ENCODE assay signal across 8 cellular contexts in genomic region chr6:10478187-10479040, GRCh38. TPM values are rescaled to one million over a fixed set of nuclear protein-coding genes. Genes with fewer than 3 reads are reported as not detected.
DNase-seq lines count a peak whose midpoint lies in the region; FAIRE-seq and TF ChIP-seq lines count a peak whose summit lies in the region.

No MANE protein-coding gene starts in this region.

- in situ Hi-C loops in KBM-7 (cut with MboI; ENCODE audit: low pct_unique_long_range_greater_than_20kb, low sequenced_read_pairs) = loop anchor here (25.0 kb wide), 1 partner anchor 584 kb away; no protein-coding TSS in a partner anchor

- H3K4me1 ChIP-seq in spleen = no peaks in the 10 kb centered on the region

- peak; percentile 47 for TF ChIP-seq CTCF in foreskin fibroblast (IDR thresholded peaks at IDR 0.05; ENCODE audit: low read depth, low read length)
- TF ChIP-seq CTCF in spleen (IDR thresholded peaks at IDR 0.05 in 8 of 11, conservative IDR thresholded peaks at IDR 0.05 in 3 of 11) = peak; percentile 29 to 75 (median 67)

- peak; percentile 67 to 76 for DNase-seq in AML-193 (lab: John Stamatoyannopoulos, UW)
- DNase-seq in GM12892 (ENCODE audit: insufficient read length) = no peak
- DNase-seq in KBM-7 = peak; percentile 82
- DNase-seq in SKM-1 (lab: John Stamatoyannopoulos, UW; ENCODE audit: unreplicated experiment) = peak; percentile 33
- DNase-seq in foreskin fibroblast = peak; percentile 18 to 66
- no peak for DNase-seq in spleen
- no peak for DNase-seq in NCI-H1048 (lab: John Stamatoyannopoulos, UW)
- DNase-seq in GF-D8 (lab: John Stamatoyannopoulos, UW) = no peak

- H3K36me3 ChIP-seq in spleen = no peaks in the 10 kb centered on the region

- H3K27ac ChIP-seq in spleen = no peak overlapping the region

- intact Hi-C loops in spleen (cut with DNase I; ENCODE audit: low total_unique reads) = loop anchor here (5.0 to 10.0 kb wide), 2 partner anchors 324 to 586 kb away; no protein-coding TSS in a partner anchor

- H3K4me3 ChIP-seq in foreskin fibroblast (ENCODE audit: low read depth in 1 of 2, low read length in 2 of 2) = no peak overlapping the region
- H3K4me3 ChIP-seq in spleen = no peak overlapping the region

- peaks cover 0 to 18% (median 0%) of the 10 kb centered on the region in 7 donors for H3K27me3 ChIP-seq in spleen (replicated peaks in 1 of 7)

- H3K9me3 ChIP-seq in spleen = peaks cover 0 to 3% (median 0%) of the 10 kb centered on the region in 8 donors

- WGBS in spleen, 5 donors = 54 to 59% (median 58%) methylated on average over 10 of the region's 10 CpGs

- TF ChIP-seq POLR2A in GM12892 (IDR thresholded peaks at IDR 0.05; ENCODE audit: low read depth, low read length) = no peak
- no peak for TF ChIP-seq POLR2A in spleen (IDR thresholded peaks at IDR 0.05)

- FAIRE-seq in GM12892 (lab: Jason Lieb, UNC) = peak; percentile 72

RNA-seq across cellular contexts. Expression of gene GCNT2, which starts 42.7 kb away (rescaled TPM):
- polyA plus RNA-seq in GM12892 (2012; ENCODE audit: missing spikeins) = 8.2 TPM
- 10 to 100 TPM in 6 of 7 donors, 1 to 10 TPM in 1; 9.8 to 27.2 (median 13.8) TPM for total RNA-seq in spleen
- 1 to 10 TPM; 1.8 to 3.0 (median 2.4) TPM for polyA plus RNA-seq in spleen

Comparison
In these comparisons a context has a peak if more than half of its experiments do, and no peak if none do; other contexts are left out.
1. DNase-seq: peak in AML-193 (2 of 2), KBM-7 (single experiment), SKM-1 (single experiment) and foreskin fibroblast (2 of 2); none in GM12892 (single experiment), spleen (single experiment), NCI-H1048 (single experiment) and GF-D8 (single experiment).